In genomic region chr1:214662386-214662785, GRCh38 we compare ENCODE assay signal across 1 cellular context.
TF ChIP-seq lines count a peak whose summit lies in the region.

No MANE protein-coding gene starts in this region.

TF ChIP-seq in GM23338, 12 proteins besides CTCF, POLR2A, EP300 and RAD21 (continued from another document):
- no peak for TF ChIP-seq ETS1 (IDR thresholded peaks at IDR 0.05)
- TF ChIP-seq EZH2phosphoT487 (IDR thresholded peaks at IDR 0.05; ENCODE audit: unreplicated experiment), result no peak
- no peak for TF ChIP-seq JUNB (IDR thresholded peaks at IDR 0.05; ENCODE audit: unreplicated experiment)
- TF ChIP-seq STAT1 (IDR thresholded peaks at IDR 0.05; ENCODE audit: unreplicated experiment), result no peak
- TF ChIP-seq POLR2AphosphoS5 (IDR thresholded peaks at IDR 0.05; ENCODE audit: low read depth), result no peak
- no peak for TF ChIP-seq EZH2 (IDR thresholded peaks at IDR 0.05; ENCODE audit: low read depth, unreplicated experiment)
